In the genomic region with DNA sequence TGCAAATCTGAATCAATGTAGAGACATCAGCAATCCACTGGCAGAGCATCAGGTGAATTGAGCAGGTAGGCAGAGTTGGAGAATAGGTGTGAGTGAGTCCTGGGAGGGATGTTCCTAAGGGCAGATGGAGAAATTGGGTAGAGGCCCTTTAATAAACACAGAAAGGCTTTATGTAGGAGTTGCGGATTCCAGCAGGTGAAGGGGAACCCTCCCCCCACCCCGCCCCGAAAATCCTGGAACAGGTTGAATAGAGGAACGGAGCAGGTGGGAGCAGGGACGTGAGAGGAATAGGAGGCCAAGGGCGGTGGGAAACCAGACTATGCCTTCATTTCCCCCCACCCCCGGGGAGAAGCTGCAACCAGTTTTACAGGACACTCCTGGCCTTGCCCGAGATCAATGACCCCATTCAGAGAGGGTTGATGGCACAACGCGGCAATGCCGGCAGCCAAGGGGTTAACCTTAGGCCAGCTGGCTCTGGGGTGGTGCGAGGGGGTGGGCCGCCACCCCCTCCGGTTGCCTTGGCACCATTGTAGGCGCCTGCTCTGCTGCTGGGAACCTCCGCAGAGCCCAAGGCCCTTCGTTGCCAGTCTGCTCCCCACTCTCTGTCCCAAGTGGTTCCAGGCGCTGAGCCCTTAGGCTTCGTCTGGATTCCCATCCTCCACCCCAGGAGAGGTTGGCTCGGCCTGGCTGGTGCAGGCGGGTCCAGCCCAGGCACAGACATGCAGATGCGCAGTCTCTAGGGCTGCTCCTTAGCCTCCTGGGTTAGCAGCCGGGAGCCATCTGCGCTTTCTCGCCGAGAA, we compare ENCODE assay signal across 1 cellular context.
TF ChIP-seq lines count a peak whose summit lies in the region.

No MANE protein-coding gene starts in this region.

TF ChIP-seq in GM12878, 131 proteins besides CTCF, POLR2A, EP300 and RAD21:
- TF ChIP-seq IKZF2 (IDR thresholded peaks at IDR 0.05), result no peak
- no peak for TF ChIP-seq YY1 (IDR thresholded peaks at IDR 0.05; ENCODE audit: low read depth, low read length)
- no peak for TF ChIP-seq HDAC6 (IDR thresholded peaks at IDR 0.05; ENCODE audit: unreplicated experiment)
- no peak for TF ChIP-seq ATF7 (IDR thresholded peaks at IDR 0.05; ENCODE audit: low read depth)
- TF ChIP-seq SMAD5 (IDR thresholded peaks at IDR 0.05; ENCODE audit: low read depth), result no peak
- TF ChIP-seq SP1 (IDR thresholded peaks at IDR 0.05; ENCODE audit: low read depth, low read length), result no peak
- TF ChIP-seq EED (IDR thresholded peaks at IDR 0.05; ENCODE audit: low read depth), result no peak
- no peak for TF ChIP-seq TCF7 (IDR thresholded peaks at IDR 0.05; ENCODE audit: borderline replicate concordance)
- no peak for TF ChIP-seq BMI1 (IDR thresholded peaks at IDR 0.05; ENCODE audit: borderline replicate concordance)
- TF ChIP-seq PAX5 (IDR thresholded peaks at IDR 0.05; ENCODE audit: borderline replicate concordance, low read depth, low read length), result no peak
- TF ChIP-seq SIN3A (IDR thresholded peaks at IDR 0.05; ENCODE audit: low read depth, low read length), result no peak
- TF ChIP-seq, protein P1, sequence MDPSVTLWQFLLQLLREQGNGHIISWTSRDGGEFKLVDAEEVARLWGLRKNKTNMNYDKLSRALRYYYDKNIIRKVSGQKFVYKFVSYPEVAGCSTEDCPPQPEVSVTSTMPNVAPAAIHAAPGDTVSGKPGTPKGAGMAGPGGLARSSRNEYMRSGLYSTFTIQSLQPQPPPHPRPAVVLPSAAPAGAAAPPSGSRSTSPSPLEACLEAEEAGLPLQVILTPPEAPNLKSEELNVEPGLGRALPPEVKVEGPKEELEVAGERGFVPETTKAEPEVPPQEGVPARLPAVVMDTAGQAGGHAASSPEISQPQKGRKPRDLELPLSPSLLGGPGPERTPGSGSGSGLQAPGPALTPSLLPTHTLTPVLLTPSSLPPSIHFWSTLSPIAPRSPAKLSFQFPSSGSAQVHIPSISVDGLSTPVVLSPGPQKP (IDR thresholded peaks at IDR 0.05; ENCODE audit: low read depth, low read length), result no peak
- TF ChIP-seq FOXM1 (IDR thresholded peaks at IDR 0.05; ENCODE audit: low read depth, low read length), result no peak
- no peak for TF ChIP-seq ZNF622 (IDR thresholded peaks at IDR 0.05)
- TF ChIP-seq SMARCA5 (IDR thresholded peaks at IDR 0.05), result no peak
- no peak for TF ChIP-seq USF1 (IDR thresholded peaks at IDR 0.05; ENCODE audit: borderline replicate concordance, extremely low read length, insufficient read depth, low read depth, low read length)
TF ChIP-seq in GM12878: peak in this region for 0.
